In the genomic region with DNA sequence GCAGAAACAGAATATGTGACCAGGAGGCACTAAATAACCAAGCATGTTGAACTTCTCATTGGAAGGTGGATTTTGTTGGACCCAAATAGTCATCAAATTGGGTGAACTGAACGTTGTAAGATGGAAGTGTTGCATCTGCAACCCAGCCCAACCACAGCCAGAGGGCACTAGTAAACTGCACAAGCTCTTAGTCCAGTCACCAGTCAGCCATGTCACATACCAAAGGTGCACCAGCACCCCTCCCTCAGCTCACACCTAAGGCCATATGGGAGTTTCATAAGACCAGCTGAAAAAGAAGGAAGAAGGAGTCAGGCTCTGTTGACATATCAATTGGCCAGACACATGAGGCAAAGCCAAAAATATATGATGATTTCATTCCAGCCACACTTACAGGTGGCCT, we compare ENCODE assay signal across 8 cellular contexts.
A peak's percentile ranks its signal among the peaks of the same experiment; 100 is the strongest.
DNase-seq lines count a peak whose midpoint lies in the region; ATAC-seq, FAIRE-seq and TF ChIP-seq lines count a peak whose summit lies in the region.

No MANE protein-coding gene starts in this region.

- DNase-seq in RPMI8226: peak; percentile 26
- DNase-seq in HepG2 (ENCODE audit: low spot score): no peak
- DNase-seq in NCI-H446 treated with DMSO at 0.1 percent for 48 hours (lab: John Stamatoyannopoulos, UW): no peak
- no peak for DNase-seq in activated effector memory CD4-positive, alpha-beta T cell treated with Interleukin-2 at 50 U/mL for 16 hours
- no peak for DNase-seq in SW 1271 (lab: John Stamatoyannopoulos, UW)

- intact Hi-C loops in HepG2 (cut with micrococcal nuclease; ENCODE audit: unreplicated experiment): no loop called here

- peak; percentile 21 for TF ChIP-seq CTCF in HepG2 (CRISPR knock-in tag; IDR thresholded peaks at IDR 0.05)

- H3K4me2 ChIP-seq in HepG2 (ENCODE audit: low read depth, low read length): no peak overlapping the region

- CTCF ChIA-PET in HepG2 (lab: Yijun Ruan, JAX; ENCODE audit: low intra/inter-chr PET ratio, low total read pairs): no interaction called here

- H3K27me3 ChIP-seq in HepG2 (ENCODE audit: control insufficient read depth in 1 of 2, insufficient read depth in 2 of 2, low read length in 2 of 2): no peaks in the 10 kb centered on the region

- no peaks in the 10 kb centered on the region for H3K79me2 ChIP-seq in HepG2 (ENCODE audit: insufficient read depth, low read length)

- POLR2A ChIA-PET in HepG2 (lab: Yijun Ruan, JAX): no interaction called here

- H3K4me1 ChIP-seq in HepG2 (ENCODE audit: insufficient read depth, low read length): no peaks in the 10 kb centered on the region

- no peaks in the 10 kb centered on the region for H3K36me3 ChIP-seq in HepG2 (replicated peaks in 1 of 2; ENCODE audit: control insufficient read depth in 1 of 2, insufficient read depth in 2 of 2, low read length in 2 of 2)

- TF ChIP-seq RAD21 in HepG2 (CRISPR knock-in tag; IDR thresholded peaks at IDR 0.05): no peak

- ATAC-seq in GM18858 (IDR thresholded peaks at IDR 0.05; ENCODE audit: unreplicated experiment) (peak; percentile 17), HG02938 (IDR thresholded peaks at IDR 0.05; ENCODE audit: unreplicated experiment) (peak; percentile 29), HepG2 (no peak; the same call in 2 of the 3 replicates), HG03045 (IDR thresholded peaks at IDR 0.05; ENCODE audit: unreplicated experiment) (no peak)

- H2AFZ ChIP-seq in HepG2 (ENCODE audit: low read length): no peak overlapping the region

- H3K9ac ChIP-seq in HepG2 (ENCODE audit: insufficient read depth, low read depth, low read length): no peak overlapping the region

- BruUV-seq in HepG2 (replicated peaks; lab: Mats Ljungman, UMichigan): no TSS peak

- H3K9me3 ChIP-seq in HepG2 (ENCODE audit: low read length): peaks cover 12% of the 10 kb centered on the region

- no peaks in the 10 kb centered on the region for H4K20me1 ChIP-seq in HepG2 (ENCODE audit: insufficient read depth, low read length)

- in situ Hi-C loops in HepG2 (cut with HindIII; ENCODE audit: extremely low pct_ligation_motif_present, low pct_unique_long_range_greater_than_20kb): no loop called here

- no peak overlapping the region for H3K4me3 ChIP-seq in HepG2 (replicated peaks in 1 of 3; ENCODE audit: insufficient read depth in 1 of 3, low read depth in 2 of 3, low read length in 3 of 3)

- 0% methylated on average over 1 of the region's 1 CpG for WGBS in HepG2 (ENCODE audit: low lambda C conversion rate)

- TF ChIP-seq EP300 in HepG2 (IDR thresholded peaks at IDR 0.05; ENCODE audit: low read depth in 2 of 2, low read length in 2 of 2) (no peak), HepG2 (CRISPR knock-in tag; IDR thresholded peaks at IDR 0.05; ENCODE audit: borderline replicate concordance) (no peak)

- H3K27ac ChIP-seq in HepG2 (ENCODE audit: extremely low read length, insufficient read depth, low read length): no peak overlapping the region

- no peak for FAIRE-seq in HepG2 (lab: Jason Lieb, UNC)

- TF ChIP-seq POLR2A in HepG2 (IDR thresholded peaks at IDR 0.05; ENCODE audit: insufficient read depth in 1 of 2, low read depth in 2 of 2, low read length in 2 of 2): no peak

TF ChIP-seq in HepG2, 621 proteins besides CTCF, POLR2A, EP300 and RAD21:
- TF ChIP-seq STAG1 (CRISPR knock-in tag; IDR thresholded peaks at IDR 0.05): peak; percentile 18; the same call in 1 of the 2 replicates
- TF ChIP-seq SATB2 (CRISPR knock-in tag; IDR thresholded peaks at IDR 0.05): no peak
- no peak for TF ChIP-seq ZNF558 (CRISPR knock-in tag; IDR thresholded peaks at IDR 0.05; ENCODE audit: borderline replicate concordance)
- TF ChIP-seq PHF21A (CRISPR knock-in tag; IDR thresholded peaks at IDR 0.05): no peak
- no peak for TF ChIP-seq SP5 (CRISPR knock-in tag; IDR thresholded peaks at IDR 0.05; ENCODE audit: borderline replicate concordance, low read depth)
TF ChIP-seq in HepG2: peak in this region for 1.

Comparison
In these comparisons a context has a peak if more than half of its experiments do, and no peak if none do; other contexts are left out.
1. ATAC-seq: peak in GM18858 (single experiment) and HG02938 (single experiment); none in HepG2 (single experiment) and HG03045 (single experiment).